Comparison of ENCODE assay signal across 1 cellular context in the genomic region with DNA sequence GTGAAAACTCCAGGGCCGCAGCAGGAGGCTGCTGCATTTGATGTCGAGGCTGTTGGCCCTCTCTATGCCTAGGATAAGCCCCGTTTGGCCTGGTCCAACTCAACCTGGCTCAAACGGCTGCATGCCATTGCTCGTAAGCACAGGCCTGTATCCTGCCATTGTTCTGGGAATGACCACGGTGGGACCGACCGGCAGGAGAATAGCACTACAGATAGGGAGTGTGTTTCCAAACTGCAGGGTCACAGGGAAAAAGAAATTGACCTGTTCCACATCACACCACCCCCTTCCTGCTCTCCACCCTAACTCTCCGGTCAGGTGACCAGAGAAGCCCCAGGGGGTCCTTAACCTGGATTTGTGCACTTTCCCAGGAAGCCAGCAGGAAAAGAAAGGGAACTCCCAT.
TF ChIP-seq lines count a peak whose summit lies in the region.

No MANE protein-coding gene starts in this region.

TF ChIP-seq in HepG2, 621 proteins besides CTCF, POLR2A, EP300 and RAD21 (continued from another document):
- TF ChIP-seq, protein P1, sequence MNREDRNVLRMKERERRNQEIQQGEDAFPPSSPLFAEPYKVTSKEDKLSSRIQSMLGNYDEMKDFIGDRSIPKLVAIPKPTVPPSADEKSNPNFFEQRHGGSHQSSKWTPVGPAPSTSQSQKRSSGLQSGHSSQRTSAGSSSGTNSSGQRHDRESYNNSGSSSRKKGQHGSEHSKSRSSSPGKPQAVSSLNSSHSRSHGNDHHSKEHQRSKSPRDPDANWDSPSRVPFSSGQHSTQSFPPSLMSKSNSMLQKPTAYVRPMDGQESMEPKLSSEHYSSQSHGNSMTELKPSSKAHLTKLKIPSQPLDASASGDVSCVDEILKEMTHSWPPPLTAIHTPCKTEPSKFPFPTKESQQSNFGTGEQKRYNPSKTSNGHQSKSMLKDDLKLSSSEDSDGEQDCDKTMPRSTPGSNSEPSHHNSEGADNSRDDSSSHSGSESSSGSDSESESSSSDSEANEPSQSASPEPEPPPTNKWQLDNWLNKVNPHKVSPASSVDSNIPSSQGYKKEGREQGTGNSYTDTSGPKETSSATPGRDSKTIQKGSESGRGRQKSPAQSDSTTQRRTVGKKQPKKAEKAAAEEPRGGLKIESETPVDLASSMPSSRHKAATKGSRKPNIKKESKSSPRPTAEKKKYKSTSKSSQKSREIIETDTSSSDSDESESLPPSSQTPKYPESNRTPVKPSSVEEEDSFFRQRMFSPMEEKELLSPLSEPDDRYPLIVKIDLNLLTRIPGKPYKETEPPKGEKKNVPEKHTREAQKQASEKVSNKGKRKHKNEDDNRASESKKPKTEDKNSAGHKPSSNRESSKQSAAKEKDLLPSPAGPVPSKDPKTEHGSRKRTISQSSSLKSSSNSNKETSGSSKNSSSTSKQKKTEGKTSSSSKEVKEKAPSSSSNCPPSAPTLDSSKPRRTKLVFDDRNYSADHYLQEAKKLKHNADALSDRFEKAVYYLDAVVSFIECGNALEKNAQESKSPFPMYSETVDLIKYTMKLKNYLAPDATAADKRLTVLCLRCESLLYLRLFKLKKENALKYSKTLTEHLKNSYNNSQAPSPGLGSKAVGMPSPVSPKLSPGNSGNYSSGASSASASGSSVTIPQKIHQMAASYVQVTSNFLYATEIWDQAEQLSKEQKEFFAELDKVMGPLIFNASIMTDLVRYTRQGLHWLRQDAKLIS (CRISPR knock-in tag; IDR thresholded peaks at IDR 0.05): no peak
- TF ChIP-seq FOSL1 (CRISPR knock-in tag; IDR thresholded peaks at IDR 0.05; ENCODE audit: borderline replicate concordance) (no peak), MYC (CRISPR knock-in tag; IDR thresholded peaks at IDR 0.05; ENCODE audit: borderline replicate concordance) (no peak), RFX1 (IDR thresholded peaks at IDR 0.05) (no peak), ZNF780A (CRISPR knock-in tag; IDR thresholded peaks at IDR 0.05) (no peak), ZFP82 (CRISPR knock-in tag; IDR thresholded peaks at IDR 0.05; ENCODE audit: borderline replicate concordance) (no peak), GATAD2A (CRISPR knock-in tag; IDR thresholded peaks at IDR 0.05) (no peak)
- TF ChIP-seq, protein P2, sequence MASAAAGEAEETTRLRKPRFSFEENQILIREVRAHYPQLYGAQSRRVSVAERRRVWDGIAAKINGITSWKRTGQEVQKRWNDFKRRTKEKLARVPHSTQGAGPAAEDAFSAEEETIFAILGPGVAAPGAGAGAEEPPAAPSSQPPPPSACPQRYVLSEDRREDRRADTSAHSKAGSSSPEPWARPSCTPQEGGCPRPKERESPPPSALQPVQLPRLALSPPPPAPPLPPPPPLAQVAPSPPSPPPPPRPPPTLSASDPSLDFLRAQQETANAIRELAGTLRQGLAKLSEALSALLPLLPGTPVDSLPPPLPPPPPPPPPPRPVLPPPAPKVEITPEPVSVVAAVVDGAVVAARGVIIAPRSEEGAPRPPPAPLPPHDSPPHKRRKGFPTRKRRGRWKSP (CRISPR knock-in tag; IDR thresholded peaks at IDR 0.05): no peak
